22 cellular contexts compared by ENCODE assay signal in genomic region chr12:69732088-69732487, GRCh38. TPM values are rescaled to one million over a fixed set of nuclear protein-coding genes. Genes with fewer than 3 reads are reported as not detected.
A peak's percentile ranks its signal among the peaks of the same experiment; 100 is the strongest.
DNase-seq lines count a peak whose midpoint lies in the region; ATAC-seq and TF ChIP-seq lines count a peak whose summit lies in the region.
"Had no signal": no experiment of that assay in that cellular context is flagged by ENCODE, and none has a peak within 500 bp of the region (broad histone marks: within the 10 kb centered on the region; RNA-seq: fewer than 3 reads in every experiment).

No MANE protein-coding gene starts in this region.

- DNase-seq in MCF 10A (ENCODE audit: unreplicated experiment) (peak; percentile 57), breast epithelium (ENCODE audit: low spot score in 2 of 2) (no peak), SW480 (ENCODE audit: low spot score) (peak; percentile 82), fibroblast of mammary gland (ENCODE audit: low read depth) (peak; percentile 33), H7 (no peak)
- no peak for DNase-seq in activated CD4-positive, alpha-beta T cell treated with anti-CD3 and anti-CD28 coated beads, Interleukin-2, amount 10 ng/mL, durations not matched to agents 24 days and 14 days
- DNase-seq: 8988T; activated naive CD4-positive, alpha-beta T cell treated with anti-CD3 and anti-CD28 coated beads, Interleukin-2, amount 50 U/mL, for 16 hours; dermis blood vessel endothelial cell; erythroblast; heart right ventricle; NCI-H1048; NCI-H2171; NCI-H774; nephron progenitor cell; thyroid gland had no signal

- POLR2A ChIA-PET in MCF 10A (lab: Yijun Ruan, JAX), result no interaction called here

- no peaks in the 10 kb centered on the region for H3K4me1 ChIP-seq in breast epithelium
- H3K4me1 ChIP-seq: heart right ventricle, thyroid gland had no signal

- H3K27ac ChIP-seq in breast epithelium, result no peak overlapping the region
- H3K27ac ChIP-seq: heart right ventricle, thyroid gland had no signal

- no peaks in the 10 kb centered on the region for H3K27me3 ChIP-seq in breast epithelium
- no peaks in the 10 kb centered on the region; the same call in 1 of the 2 replicates for H3K27me3 ChIP-seq in H7 (ENCODE audit: control insufficient read depth, insufficient read depth, low read length)
- H3K27me3 ChIP-seq: heart right ventricle, thyroid gland had no signal

- no peak for TF ChIP-seq POLR2A in breast epithelium (IDR thresholded peaks at IDR 0.05)

- no peaks in the 10 kb centered on the region for H3K9me3 Mint-ChIP-seq in MCF 10A (ENCODE audit: unreplicated experiment)
- H3K9me3 Mint-ChIP-seq in activated CD4-positive, alpha-beta T cell treated with anti-CD3 and anti-CD28 coated beads, Interleukin-2, amount 10 ng/mL, durations not matched to agents 24 days and 14 days, result no peaks in the 10 kb centered on the region
- H3K9me3 Mint-ChIP-seq: brain; nephron progenitor cell; stimulated activated memory B cell treated with anti-CD40 and anti-IgM and Interleukin-4, amounts not matched to agents 10 μg/mL and 1 μg/mL and 100 μg/mL, for 72 hours had no signal

- no peak for ATAC-seq in GM18909 (IDR thresholded peaks at IDR 0.05; ENCODE audit: poor library complexity, unreplicated experiment)
- ATAC-seq in GM18873 (IDR thresholded peaks at IDR 0.05; ENCODE audit: low FRiP score, unreplicated experiment), result no peak
- ATAC-seq: heart right ventricle; Panc1; stimulated activated memory B cell treated with anti-CD40 and anti-IgM and Interleukin-4, amounts not matched to agents 10 μg/mL and 1 μg/mL and 100 μg/mL, for 72 hours had no signal

- intact Hi-C loops in MCF 10A (cut with micrococcal nuclease) (no loop called here), breast epithelium (cut with DNase I; ENCODE audit: low total_unique reads) (no loop called here)
- intact Hi-C loops in activated CD4-positive, alpha-beta T cell treated with anti-CD3 and anti-CD28 coated beads, Interleukin-2, amount 10 ng/mL, durations not matched to agents 24 days and 14 days (cut with micrococcal nuclease), result no loop called here

- no TSS peak for BruUV-seq in MCF 10A (replicated peaks; lab: Mats Ljungman, UMichigan)

- H3K4me1 Mint-ChIP-seq in MCF 10A (ENCODE audit: insufficient read depth, unreplicated experiment), result peaks cover 11% of the 10 kb centered on the region
- H3K4me1 Mint-ChIP-seq in activated CD4-positive, alpha-beta T cell treated with anti-CD3 and anti-CD28 coated beads, Interleukin-2, amount 10 ng/mL, durations not matched to agents 24 days and 14 days, result no peaks in the 10 kb centered on the region
- H3K4me1 Mint-ChIP-seq: brain; CD14-positive monocyte; nephron progenitor cell; stimulated activated memory B cell treated with anti-CD40 and anti-IgM and Interleukin-4, amounts not matched to agents 10 μg/mL and 1 μg/mL and 100 μg/mL, for 72 hours had no signal

- no peak overlapping the region for H3K4me3 Mint-ChIP-seq in MCF 10A (ENCODE audit: unreplicated experiment)
- H3K4me3 Mint-ChIP-seq in activated CD4-positive, alpha-beta T cell treated with anti-CD3 and anti-CD28 coated beads, Interleukin-2, amount 10 ng/mL, durations not matched to agents 24 days and 14 days, result no peak overlapping the region
- H3K4me3 Mint-ChIP-seq: brain; CD14-positive monocyte; nephron progenitor cell; stimulated activated memory B cell treated with anti-CD40 and anti-IgM and Interleukin-4, amounts not matched to agents 10 μg/mL and 1 μg/mL and 100 μg/mL, for 72 hours had no signal

- H3K36me3 ChIP-seq in breast epithelium (no peaks in the 10 kb centered on the region), H7 (replicated peaks; ENCODE audit: control insufficient read depth, insufficient read depth, low read length) (no peaks in the 10 kb centered on the region)
- H3K36me3 ChIP-seq: heart right ventricle, thyroid gland had no signal

- H3K4me3 ChIP-seq in breast epithelium, result no peak overlapping the region
- H3K4me3 ChIP-seq in fibroblast of mammary gland (ENCODE audit: control insufficient read depth, low read depth, low read length), result no peak overlapping the region
- H3K4me3 ChIP-seq in H7 (ENCODE audit: insufficient read depth, low read depth, low read length), result no peak overlapping the region
- H3K4me3 ChIP-seq: heart right ventricle, thyroid gland had no signal

- TF ChIP-seq CTCF in MCF 10A (IDR thresholded peaks at IDR 0.05; ENCODE audit: unreplicated experiment) (no peak), breast epithelium (IDR thresholded peaks at IDR 0.05) (no peak), fibroblast of mammary gland (conservative IDR thresholded peaks at IDR 0.05; ENCODE audit: control insufficient read depth, insufficient read depth, low read depth, low read length) (no peak)

- no peaks in the 10 kb centered on the region for H3K9me3 ChIP-seq in breast epithelium
- H3K9me3 ChIP-seq: heart right ventricle, thyroid gland had no signal

- H3K27me3 Mint-ChIP-seq in MCF 10A (ENCODE audit: insufficient read depth, unreplicated experiment), result no peaks in the 10 kb centered on the region
- peaks cover 50% of the 10 kb centered on the region for H3K27me3 Mint-ChIP-seq in activated CD4-positive, alpha-beta T cell treated with anti-CD3 and anti-CD28 coated beads, Interleukin-2, amount 10 ng/mL, durations not matched to agents 24 days and 14 days

- CTCF ChIA-PET in MCF 10A (lab: Yijun Ruan, JAX), result no interaction called here

- no peaks in the 10 kb centered on the region for H3K36me3 Mint-ChIP-seq in MCF 10A (ENCODE audit: insufficient read depth, unreplicated experiment)
- H3K36me3 Mint-ChIP-seq in activated CD4-positive, alpha-beta T cell treated with anti-CD3 and anti-CD28 coated beads, Interleukin-2, amount 10 ng/mL, durations not matched to agents 24 days and 14 days (ENCODE audit: low read depth), result no peaks in the 10 kb centered on the region
- H3K36me3 Mint-ChIP-seq: brain; CD14-positive monocyte; stimulated activated memory B cell treated with anti-CD40 and anti-IgM and Interleukin-4, amounts not matched to agents 10 μg/mL and 1 μg/mL and 100 μg/mL, for 72 hours had no signal

- peak overlapping the region; percentile 61 for H3K27ac Mint-ChIP-seq in MCF 10A (ENCODE audit: low read depth, unreplicated experiment)
- H3K27ac Mint-ChIP-seq in activated CD4-positive, alpha-beta T cell treated with anti-CD3 and anti-CD28 coated beads, Interleukin-2, amount 10 ng/mL, durations not matched to agents 24 days and 14 days, result no peak overlapping the region
- H3K27ac Mint-ChIP-seq: brain; CD14-positive monocyte; nephron progenitor cell; stimulated activated memory B cell treated with anti-CD40 and anti-IgM and Interleukin-4, amounts not matched to agents 10 μg/mL and 1 μg/mL and 100 μg/mL, for 72 hours had no signal

RNA-seq across cellular contexts. Expression of gene RAB3IP, which starts 6.6 kb away (rescaled TPM):
- total RNA-seq in MCF 10A (2022), result 21.9 and 31.5 TPM in 2 replicates
- 10 to 100 TPM; 12.5 to 45.5 (median 21.6) TPM for total RNA-seq in breast epithelium
- total RNA-seq in H7 (2014; rRNA removed; shearing (Covaris generic)), result 31.0 and 60.2 TPM in 2 replicates
- total RNA-seq in activated CD4-positive, alpha-beta T cell treated with anti-CD3 and anti-CD28 coated beads, Interleukin-2, amount 10 ng/mL, durations not matched to agents 24 days and 14 days, result 28.5 and 33.6 TPM in 2 replicates

RNA-seq across cellular contexts. Expression of gene BEST3, which starts 33.0 kb away (rescaled TPM):
- total RNA-seq in MCF 10A (2022) (0.56 TPM in 1 of 2 replicates, not detected in the other), breast epithelium (under 1 TPM in 1 of 3 donors, not detected in 2; 0.66 TPM)
- total RNA-seq in H7 (2014; rRNA removed; shearing (Covaris generic)), result not detected in 2 replicates
- not detected in 2 replicates for total RNA-seq in activated CD4-positive, alpha-beta T cell treated with anti-CD3 and anti-CD28 coated beads, Interleukin-2, amount 10 ng/mL, durations not matched to agents 24 days and 14 days

Comparison
In these comparisons a context has a peak if more than half of its experiments do, and no peak if none do; other contexts are left out.
1. DNase-seq: peak in MCF 10A (single experiment), SW480 (single experiment) and fibroblast of mammary gland (single experiment); none in breast epithelium (0 of 2), H7 (single experiment) and activated CD4-positive, alpha-beta T cell treated with anti-CD3 and anti-CD28 coated beads, Interleukin-2, amount 10 ng/mL, durations not matched to agents 24 days and 14 days (single experiment).